Comparison of ENCODE assay signal across 8 cellular contexts in genomic region chr6:138403324-138403800, GRCh38. TPM values are rescaled to one million over a fixed set of nuclear protein-coding genes. Genes with fewer than 3 reads are reported as not detected.
DNase-seq lines count a peak whose midpoint lies in the region; ATAC-seq, FAIRE-seq and TF ChIP-seq lines count a peak whose summit lies in the region.
"Had no signal": no experiment of that assay in that cellular context is flagged by ENCODE, and none has a peak within 500 bp of the region (broad histone marks: within the 10 kb centered on the region; RNA-seq: fewer than 3 reads in every experiment).

No MANE protein-coding gene starts in this region.

- peak; percentile 26 to 57 (median 40) for ATAC-seq in pancreas

- H3K4me1 Mint-ChIP-seq in glutamatergic neuron (ENCODE audit: low read depth, unreplicated experiment): peaks cover 5% of the 10 kb centered on the region

- H3K4me1 ChIP-seq in HAP-1 (peaks cover 16% of the 10 kb centered on the region), pancreas (peaks cover 0 to 11% (median 7%) of the 10 kb centered on the region in 3 donors)

- WGBS in pancreas, 2 donors: 0 to 1% methylated on average over 30 of the region's 30 CpGs

- H3K4me3 ChIP-seq in HAP-1: peak overlapping the region; percentile 69
- peak overlapping the region; percentile 74 to 86 (median 79) for H3K4me3 ChIP-seq in pancreas

- intact Hi-C loops in pancreas (cut with DNase I): no loop called here

- H3K27me3 ChIP-seq in HAP-1 (ENCODE audit: low read depth) (no peaks in the 10 kb centered on the region), pancreas (no peaks in the 10 kb centered on the region)

- DNase-seq in HAP-1 (ENCODE audit: low spot score in 2 of 2): peak in 1 of 2 experiments; percentile 50
- DNase-seq in NCI-H1930 (lab: John Stamatoyannopoulos, UW): peak; percentile 13 to 54
- peak; percentile 21 for DNase-seq in activated gamma-delta T cell (lab: John Stamatoyannopoulos, UW)
- DNase-seq in glutamatergic neuron: peak; percentile 62
- DNase-seq in pancreas: peak; percentile 37 to 81 (median 50)
- no peak for DNase-seq in NCI-H1048 (lab: John Stamatoyannopoulos, UW)

- TF ChIP-seq CTCF in GM12872 (IDR thresholded peaks at IDR 0.05; ENCODE audit: insufficient read depth, low read depth, low read length) (peak; percentile 43; the same call in 2 of the 3 replicates), glutamatergic neuron (IDR thresholded peaks at IDR 0.05; ENCODE audit: partially characterized antibody, unreplicated experiment) (no peak), pancreas (IDR thresholded peaks at IDR 0.05) (no peak)

- H3K36me3 Mint-ChIP-seq in glutamatergic neuron (ENCODE audit: unreplicated experiment): peaks cover 6% of the 10 kb centered on the region

- no peak overlapping the region for H3K27ac Mint-ChIP-seq in glutamatergic neuron (ENCODE audit: unreplicated experiment)

- H3K4me3 Mint-ChIP-seq in glutamatergic neuron (ENCODE audit: unreplicated experiment): peak overlapping the region; percentile 83

- no peak for FAIRE-seq in pancreas (lab: Jason Lieb, UNC)

- H3K9me3 ChIP-seq in HAP-1: no peaks in the 10 kb centered on the region
- H3K9me3 ChIP-seq in pancreas: no peaks in the 10 kb centered on the region

- peaks cover 5% of the 10 kb centered on the region for H3K9me3 Mint-ChIP-seq in glutamatergic neuron (ENCODE audit: unreplicated experiment)

- H3K36me3 ChIP-seq in HAP-1 (replicated peaks) (peaks cover 27% of the 10 kb centered on the region), pancreas (peaks cover 0 to 19% (median 6%) of the 10 kb centered on the region in 3 donors)

- in situ Hi-C loops in HAP-1 (cut with MboI; ENCODE audit: low sequenced_read_pairs): no loop called here

- peaks cover 3% of the 10 kb centered on the region for H3K27me3 Mint-ChIP-seq in glutamatergic neuron (ENCODE audit: unreplicated experiment)

- peak overlapping the region; percentile 84 to 95 (median 92) for H3K27ac ChIP-seq in pancreas

RNA-seq across cellular contexts. Expression of gene HEBP2, which starts 0.7 kb away (rescaled TPM):
- 53.0 TPM for total RNA-seq in glutamatergic neuron (ENCODE audit: unreplicated experiment)
- total RNA-seq in pancreas: 10 to 100 TPM; 26.5 to 34.0 (median 30.7) TPM
- polyA plus RNA-seq in pancreas: 10 to 100 TPM; 10.7 to 18.8 TPM

RNA-seq across cellular contexts. Expression of gene SMIM28, which starts 25.7 kb away (rescaled TPM):
- total RNA-seq in glutamatergic neuron (ENCODE audit: unreplicated experiment) (not detected), pancreas (not detected)
- polyA plus RNA-seq in pancreas: not detected
- total RNA-seq: glomerular endothelial cell had no signal
